Comparison of ENCODE assay signal across 7 cellular contexts in genomic region chr2:61853848-61854434, GRCh38.
A peak's percentile ranks its signal among the peaks of the same experiment; 100 is the strongest.
DNase-seq lines count a peak whose midpoint lies in the region; ATAC-seq and TF ChIP-seq lines count a peak whose summit lies in the region.

Gene FAM161A (minus strand): TSS chr2:61854060. CDS start chr2:61854041, 19 bp downstream.

- ATAC-seq in GM18511 (IDR thresholded peaks at IDR 0.05; ENCODE audit: unreplicated experiment) = peak; percentile 85
- ATAC-seq in HG02970 (IDR thresholded peaks at IDR 0.05; ENCODE audit: low FRiP score, unreplicated experiment) = peak; percentile 74

- DNase-seq in NCI-H187 (lab: John Stamatoyannopoulos, UW) (peak; percentile 86 to 91), T-helper 9 cell (peak; percentile 59), astrocyte of the hippocampus (ENCODE audit: low read depth, low spot score) (peak; percentile 96), hippocampal formation (lab: John Stamatoyannopoulos, UW) (peak; percentile 88 to 89), retinal pigment epithelial cell (ENCODE audit: low read depth) (peak; percentile 43)

- peak within 1 kb of the TSS; percentile 78 for H3K4me3 ChIP-seq in retinal pigment epithelial cell (ENCODE audit: low read length)

- no peak for TF ChIP-seq CTCF in retinal pigment epithelial cell (conservative IDR thresholded peaks at IDR 0.05; ENCODE audit: low read depth, low read length)

Comparison
In these comparisons a context has a peak if more than half of its experiments do, and no peak if none do; other contexts are left out.
1. Peak in every context shown above with its lines: DNase-seq, ATAC-seq and H3K4me3 ChIP-seq.
2. DNase-seq: peak in every context shown above with its lines; median percentile 96 in astrocyte of the hippocampus; 88 in NCI-H187; 88 in hippocampal formation; 59 in T-helper 9 cell; 43 in retinal pigment epithelial cell.